ENCODE assay signal across 8 cellular contexts in genomic region chr15:43510230-43511011, GRCh38. TPM values are rescaled to one million over a fixed set of nuclear protein-coding genes. Genes with fewer than 3 reads are reported as not detected.
DNase-seq lines count a peak whose midpoint lies in the region; ATAC-seq and TF ChIP-seq lines count a peak whose summit lies in the region.

No MANE protein-coding gene starts in this region.

- no peak for TF ChIP-seq CTCF in natural killer cell (IDR thresholded peaks at IDR 0.05)

- peak; percentile 95 for ATAC-seq in activated T-helper 17 cell treated with anti-CD3 and anti-CD28 coated beads, Interleukin-2, amount 50 U/mL, for 72 hours (replicated peaks)
- ATAC-seq in natural killer cell = peak; percentile 94 to 99 (median 95)

- intact Hi-C loops in natural killer cell (cut with micrococcal nuclease) = loop anchor here (1.0 to 5.0 kb wide), 2 partner anchors 17 to 133 kb away; partner anchors contain the start of gene TP53BP1

- H3K4me3 Mint-ChIP-seq in activated T-helper 17 cell treated with anti-CD3 and anti-CD28 coated beads, Interleukin-2, amount 50 U/mL, for 72 hours = peak overlapping the region; percentile 94
- H3K4me3 Mint-ChIP-seq in natural killer cell = peak overlapping the region; percentile 88

- H3K36me3 Mint-ChIP-seq in activated T-helper 17 cell treated with anti-CD3 and anti-CD28 coated beads, Interleukin-2, amount 50 U/mL, for 72 hours (ENCODE audit: low read depth) = peaks cover 6% of the 10 kb centered on the region
- no peaks in the 10 kb centered on the region for H3K36me3 Mint-ChIP-seq in natural killer cell

- peaks cover 33% of the 10 kb centered on the region for H3K4me1 Mint-ChIP-seq in activated T-helper 17 cell treated with anti-CD3 and anti-CD28 coated beads, Interleukin-2, amount 50 U/mL, for 72 hours
- peaks cover 23% of the 10 kb centered on the region in 2 donors for H3K4me1 Mint-ChIP-seq in natural killer cell

- no peaks in the 10 kb centered on the region for H3K27me3 Mint-ChIP-seq in activated T-helper 17 cell treated with anti-CD3 and anti-CD28 coated beads, Interleukin-2, amount 50 U/mL, for 72 hours
- H3K27me3 Mint-ChIP-seq in natural killer cell (ENCODE audit: low read depth in 2 of 2) = peaks cover 7 to 19% of the 10 kb centered on the region in 2 donors

- peak overlapping the region; percentile 97 for H3K27ac Mint-ChIP-seq in activated T-helper 17 cell treated with anti-CD3 and anti-CD28 coated beads, Interleukin-2, amount 50 U/mL, for 72 hours
- H3K27ac Mint-ChIP-seq in natural killer cell = peak overlapping the region; percentile 85 to 99

- H3K9me3 Mint-ChIP-seq in activated T-helper 17 cell treated with anti-CD3 and anti-CD28 coated beads, Interleukin-2, amount 50 U/mL, for 72 hours = no peaks in the 10 kb centered on the region
- H3K9me3 Mint-ChIP-seq in natural killer cell = no peaks in the 10 kb centered on the region

- DNase-seq in EL (peak; percentile 99), GOT3 (lab: John Stamatoyannopoulos, UW) (peak; percentile 96), LHCN-M2 (ENCODE audit: low read depth) (peak; percentile 98), RPMI7951 (ENCODE audit: low read depth) (peak; percentile 99), fibroblast of peridontal ligament (ENCODE audit: extremely low read depth) (peak; percentile 97), natural killer cell (peak; percentile 93)
- DNase-seq in stimulated activated naive CD4-positive, alpha-beta T cell (lab: John Stamatoyannopoulos, UW) = peak; percentile 90 to 96 (median 93)

RNA-seq across cellular contexts. Expression of gene MAP1A, which starts 7.0 kb away (rescaled TPM):
- total RNA-seq in LHCN-M2 (2014; rRNA removed) (52.7 and 61.2 TPM in 2 replicates), natural killer cell (1 to 10 TPM in 1 of 3 donors, under 1 TPM in 2; 0.72 to 2.2 (median 0.98) TPM)
- 73.3 TPM for polyA plus RNA-seq in LHCN-M2 (2012)
- total RNA-seq in RPMI7951 (2014; rRNA removed; shearing (Covaris generic)) = 1.6 and 2.4 TPM in 2 replicates
- total RNA-seq in activated T-helper 17 cell treated with anti-CD3 and anti-CD28 coated beads, Interleukin-2, amount 50 U/mL, for 72 hours = 1 to 10 TPM; 1.7 to 3.5 TPM

RNA-seq across cellular contexts. Expression of gene TP53BP1, which starts 17.5 kb away (rescaled TPM):
- 37.7 and 46.0 TPM in 2 replicates for total RNA-seq in LHCN-M2 (2014; rRNA removed)
- polyA plus RNA-seq in LHCN-M2 (2012) = 24.2 TPM
- total RNA-seq in RPMI7951 (2014; rRNA removed; shearing (Covaris generic)) = 25.4 and 26.7 TPM in 2 replicates
- total RNA-seq in activated T-helper 17 cell treated with anti-CD3 and anti-CD28 coated beads, Interleukin-2, amount 50 U/mL, for 72 hours = 10 to 100 TPM; 29.9 to 30.9 TPM
- total RNA-seq in natural killer cell = 10 to 100 TPM; 27.9 to 32.9 (median 31.5) TPM

Comparison
In these comparisons a context has a peak if more than half of its experiments do, and no peak if none do; other contexts are left out.
1. Peak in every context shown above with its lines: DNase-seq and ATAC-seq.
2. RNA of gene MAP1A, which starts 7.0 kb away (total RNA-seq): 52.7 to 61.2 TPM in LHCN-M2; 1.7 to 3.5 TPM in activated T-helper 17 cell treated with anti-CD3 and anti-CD28 coated beads, Interleukin-2, amount 50 U/mL, for 72 hours, 1.6 to 2.4 TPM in RPMI7951 and 0.72 to 2.2 TPM in natural killer cell; every median in the first group is over 10 times any median in the second.